8 cellular contexts compared by ENCODE assay signal in the genomic region with DNA sequence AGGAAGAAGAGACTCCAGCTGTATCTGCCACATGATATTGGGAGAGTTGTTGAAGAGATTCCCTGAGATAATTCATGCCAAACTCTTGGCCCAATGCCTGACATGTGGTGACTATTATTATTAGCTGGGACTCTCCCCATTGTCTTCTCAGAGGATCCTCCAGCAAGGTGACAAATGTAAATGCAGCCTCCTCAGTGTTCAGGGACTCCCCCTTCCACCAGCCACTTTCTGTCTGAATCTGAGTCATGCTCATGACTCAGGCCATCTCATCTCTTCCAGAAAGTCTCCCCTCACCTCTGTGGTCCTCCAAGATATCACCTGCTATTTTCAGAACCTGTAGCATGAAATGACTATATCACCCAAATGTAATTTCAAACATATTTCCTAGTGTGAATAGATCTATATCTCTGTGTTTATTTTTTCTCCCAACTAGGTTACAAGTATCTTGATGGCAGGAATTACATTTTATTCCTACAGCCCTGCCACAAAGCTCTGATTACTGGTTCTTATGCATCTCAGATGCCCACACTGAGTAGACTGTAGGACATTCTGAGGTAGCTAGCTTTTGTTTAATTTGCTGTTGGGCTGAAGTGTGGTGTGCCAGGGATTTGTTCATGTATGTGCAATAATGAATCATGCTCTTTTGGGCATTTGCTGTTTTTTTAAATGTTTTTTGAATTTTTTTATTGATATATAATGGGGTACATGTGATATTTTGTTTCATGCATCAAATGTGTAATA.
DNase-seq lines count a peak whose midpoint lies in the region; ATAC-seq and TF ChIP-seq lines count a peak whose summit lies in the region.

No MANE protein-coding gene starts in this region.

- peaks cover 6% of the 10 kb centered on the region for H3K4me1 ChIP-seq in CD4-positive, CD25-positive, alpha-beta regulatory T cell (ENCODE audit: control insufficient read depth, insufficient read depth, low read length, poor library complexity, severe bottlenecking)
- H3K4me1 ChIP-seq in transverse colon: peaks cover 0 to 2% (median 0%) of the 10 kb centered on the region in 4 donors

- no peak for TF ChIP-seq CTCF in GM20000 (IDR thresholded peaks at IDR 0.05; ENCODE audit: extremely low read depth, missing control alignments)
- no peak for TF ChIP-seq CTCF in transverse colon (IDR thresholded peaks at IDR 0.05)
- no peak for TF ChIP-seq CTCF in coronary artery (IDR thresholded peaks at IDR 0.05)

- H3K36me3 Mint-ChIP-seq in CD4-positive, CD25-positive, alpha-beta regulatory T cell: no peaks in the 10 kb centered on the region
- no peaks in the 10 kb centered on the region for H3K36me3 Mint-ChIP-seq in activated naive CD4-positive, alpha-beta T cell treated with anti-CD3 and anti-CD28 coated beads for 36 hours (ENCODE audit: low read depth)

- peak; percentile 46 to 64 for ATAC-seq in CD4-positive, CD25-positive, alpha-beta regulatory T cell (ENCODE audit: low read depth in 2 of 2)
- peak; percentile 68 for ATAC-seq in HG03469 (IDR thresholded peaks at IDR 0.05; ENCODE audit: unreplicated experiment)

- no peak for TF ChIP-seq POLR2A in transverse colon (IDR thresholded peaks at IDR 0.05)

- H3K27ac ChIP-seq in CD4-positive, CD25-positive, alpha-beta regulatory T cell (ENCODE audit: insufficient read depth, low read length, poor library complexity, severe bottlenecking): no peak overlapping the region
- H3K27ac ChIP-seq in transverse colon: no peak overlapping the region
- H3K27ac ChIP-seq in coronary artery: no peak overlapping the region

- peaks cover 9% of the 10 kb centered on the region for H3K27me3 ChIP-seq in CD4-positive, CD25-positive, alpha-beta regulatory T cell (ENCODE audit: control insufficient read depth, insufficient read depth, low read length)
- no peaks in the 10 kb centered on the region for H3K27me3 ChIP-seq in transverse colon

- no peak for TF ChIP-seq EP300 in transverse colon (IDR thresholded peaks at IDR 0.05; ENCODE audit: low read depth)

- H3K4me3 ChIP-seq in CD4-positive, CD25-positive, alpha-beta regulatory T cell (ENCODE audit: low read depth, low read length): no peak overlapping the region
- no peak overlapping the region for H3K4me3 ChIP-seq in transverse colon
- no peak overlapping the region for H3K4me3 ChIP-seq in coronary artery

- intact Hi-C loops in activated naive CD4-positive, alpha-beta T cell treated with anti-CD3 and anti-CD28 coated beads for 36 hours (cut with micrococcal nuclease): loop anchor here (1.0 to 5.0 kb wide), 15 partner anchors 120 to 1995 kb away; partner anchors contain the start of genes ADRA1B, CLINT1, NIPAL4 and SLU7
- intact Hi-C loops in transverse colon (cut with DNase I; ENCODE audit: low total_unique reads): no loop called here

- no peaks in the 10 kb centered on the region for H3K9me3 ChIP-seq in CD4-positive, CD25-positive, alpha-beta regulatory T cell (ENCODE audit: control insufficient read depth in 2 of 2, low read length in 2 of 2)
- no peaks in the 10 kb centered on the region for H3K9me3 ChIP-seq in transverse colon

- H3K27me3 Mint-ChIP-seq in CD4-positive, CD25-positive, alpha-beta regulatory T cell: peaks cover 9% of the 10 kb centered on the region
- peaks cover 14% of the 10 kb centered on the region for H3K27me3 Mint-ChIP-seq in activated naive CD4-positive, alpha-beta T cell treated with anti-CD3 and anti-CD28 coated beads for 36 hours (ENCODE audit: low read depth)

- H3K27ac Mint-ChIP-seq in CD4-positive, CD25-positive, alpha-beta regulatory T cell: no peak overlapping the region
- H3K27ac Mint-ChIP-seq in activated naive CD4-positive, alpha-beta T cell treated with anti-CD3 and anti-CD28 coated beads for 36 hours: no peak overlapping the region

- H3K4me1 Mint-ChIP-seq in CD4-positive, CD25-positive, alpha-beta regulatory T cell: peaks cover 6 to 15% (median 9%) of the 10 kb centered on the region in 4 donors
- peaks cover 50% of the 10 kb centered on the region for H3K4me1 Mint-ChIP-seq in activated naive CD4-positive, alpha-beta T cell treated with anti-CD3 and anti-CD28 coated beads for 36 hours (ENCODE audit: low read depth)

- in situ Hi-C loops in transverse colon (cut with MboI; ENCODE audit: low pct_ligation_motif_present in 1 of 4, low pct_unique_long_range_greater_than_20kb in 1 of 4, low sequenced_read_pairs in 3 of 4): no loop called here

- CTCF ChIA-PET in activated naive CD4-positive, alpha-beta T cell treated with anti-CD3 and anti-CD28 coated beads for 36 hours (lab: Charles Lee): interaction anchor here (0.6 to 5.9 kb wide), 4 partner anchors 12 to 530 kb away, joined by 3 to 47 read pairs (median 4); no protein-coding TSS in a partner anchor

- no peaks in the 10 kb centered on the region for H3K36me3 ChIP-seq in CD4-positive, CD25-positive, alpha-beta regulatory T cell (ENCODE audit: control insufficient read depth, insufficient read depth, low read length)
- no peaks in the 10 kb centered on the region for H3K36me3 ChIP-seq in transverse colon

- H3K4me3 Mint-ChIP-seq in CD4-positive, CD25-positive, alpha-beta regulatory T cell: no peak overlapping the region
- no peak overlapping the region for H3K4me3 Mint-ChIP-seq in activated naive CD4-positive, alpha-beta T cell treated with anti-CD3 and anti-CD28 coated beads for 36 hours

- DNase-seq in CD4-positive, CD25-positive, alpha-beta regulatory T cell: peak in 1 of 3 donors; percentile 54
- DNase-seq in GM20000 (ENCODE audit: low spot score) (peak; percentile 78), NCI-H1930 (lab: John Stamatoyannopoulos, UW) (no peak), transverse colon (no peak), coronary artery (ENCODE audit: low spot score) (no peak)
- DNase-seq in activated naive CD4-positive, alpha-beta T cell treated with anti-CD3 and anti-CD28 coated beads for 36 hours: peak; percentile 88
- peak; percentile 40 to 58 (median 52) for DNase-seq in stimulated activated CD4-positive, alpha-beta T cell treated with anti-CD3 and anti-CD28 coated beads, TNF-alpha, amount 100 ng/mL, for 24 hours (ENCODE audit: low read depth in 3 of 3)

- H3K9me3 Mint-ChIP-seq in CD4-positive, CD25-positive, alpha-beta regulatory T cell: peaks cover 0 to 2% (median 0%) of the 10 kb centered on the region in 7 donors
- H3K9me3 Mint-ChIP-seq in activated naive CD4-positive, alpha-beta T cell treated with anti-CD3 and anti-CD28 coated beads for 36 hours: no peaks in the 10 kb centered on the region

Comparison
In these comparisons a context has a peak if more than half of its experiments do, and no peak if none do; other contexts are left out.
1. DNase-seq: peak in GM20000 (single experiment), activated naive CD4-positive, alpha-beta T cell treated with anti-CD3 and anti-CD28 coated beads for 36 hours (single experiment) and stimulated activated CD4-positive, alpha-beta T cell treated with anti-CD3 and anti-CD28 coated beads, TNF-alpha, amount 100 ng/mL, for 24 hours (3 of 3); none in NCI-H1930 (0 of 2), transverse colon (single experiment) and coronary artery (single experiment).